8 cellular contexts compared by ENCODE assay signal in genomic region chr16:70065376-70065745, GRCh38. TPM values are rescaled to one million over a fixed set of nuclear protein-coding genes. Genes with fewer than 3 reads are reported as not detected.
DNase-seq lines count a peak whose midpoint lies in the region; ATAC-seq lines count a peak whose summit lies in the region.
"Not testable (repeated sequence)": the region's sequence is repeated elsewhere in the genome, so short reads cannot be mapped to it uniquely, and the experiment has no call there.

No MANE protein-coding gene starts in this region.

- not testable (repeated sequence) for H3K36me3 Mint-ChIP-seq in IgD-negative memory B cell

- peak overlapping the region in 2 of 3 donors; percentile 90 to 95 for H3K27ac Mint-ChIP-seq in IgD-negative memory B cell

- peak overlapping the region; percentile 70 for H3K27ac ChIP-seq in effector memory CD4-positive, alpha-beta T cell (ENCODE audit: insufficient read depth, low read length, poor library complexity, severe bottlenecking)
- peak overlapping the region; percentile 72 for H3K27ac ChIP-seq in rectal smooth muscle tissue (ENCODE audit: low read depth, low read length)

- not testable (repeated sequence) for H3K4me1 ChIP-seq in effector memory CD4-positive, alpha-beta T cell (ENCODE audit: control insufficient read depth, insufficient read depth, low read length, poor library complexity, severe bottlenecking); rectal smooth muscle tissue (ENCODE audit: control insufficient read depth, insufficient read depth, low read length)

- DNase-seq in 8988T (peak; percentile 19), activated T-cell treated with anti-CD3 and anti-CD28 coated beads for 48 hours (ENCODE audit: low read depth) (peak; percentile 5)
- DNase-seq in effector memory CD4-positive, alpha-beta T cell; left colon: not testable (repeated sequence)

- intact Hi-C loops in left colon (cut with DNase I, micrococcal nuclease) = not testable (repeated sequence)

- H3K9me3 Mint-ChIP-seq in IgD-negative memory B cell = not testable (repeated sequence)

- not testable (repeated sequence) for H3K9ac ChIP-seq in rectal smooth muscle tissue (ENCODE audit: low read length)

- H3K4me1 Mint-ChIP-seq in IgD-negative memory B cell = not testable (repeated sequence)

- not testable (repeated sequence) for H3K27me3 ChIP-seq in effector memory CD4-positive, alpha-beta T cell (replicated peaks; ENCODE audit: control insufficient read depth, insufficient read depth, low read length, poor library complexity, severe bottlenecking); rectal smooth muscle tissue (ENCODE audit: control insufficient read depth, insufficient read depth, low read length)

- H3K4me3 Mint-ChIP-seq in IgD-negative memory B cell = peak overlapping the region; percentile 89 to 98 (median 97)

- H3K4me3 ChIP-seq in effector memory CD4-positive, alpha-beta T cell (ENCODE audit: insufficient read depth, low read depth, low read length, poor library complexity, severe bottlenecking) = peak overlapping the region; percentile 67
- H3K4me3 ChIP-seq in rectal smooth muscle tissue (ENCODE audit: low read length) = peak overlapping the region; percentile 70

- H3K9me3 ChIP-seq in effector memory CD4-positive, alpha-beta T cell (ENCODE audit: control insufficient read depth, low read length) = not testable (repeated sequence)

- not testable (repeated sequence) for H3K36me3 ChIP-seq in effector memory CD4-positive, alpha-beta T cell (ENCODE audit: control insufficient read depth, insufficient read depth, low read length); rectal smooth muscle tissue (ENCODE audit: control insufficient read depth, insufficient read depth, low read length)

- H3K27me3 Mint-ChIP-seq in IgD-negative memory B cell = not testable (repeated sequence)

- ATAC-seq in GM19035 (IDR thresholded peaks at IDR 0.05; ENCODE audit: unreplicated experiment) = peak; percentile 20
- peak; percentile 20 for ATAC-seq in HG02763 (IDR thresholded peaks at IDR 0.05; ENCODE audit: unreplicated experiment)
- peak; percentile 19 for ATAC-seq in left colon

RNA-seq across cellular contexts. Expression of gene PDPR, which starts 48.8 kb away (rescaled TPM):
- polyA plus RNA-seq in IgD-negative memory B cell = 9.5 TPM
- 10 to 100 TPM; 22.6 to 37.5 TPM for total RNA-seq in left colon
